ENCODE assay signal across 8 cellular contexts in genomic region chr4:75630174-75630931, GRCh38. TPM values are rescaled to one million over a fixed set of nuclear protein-coding genes. Genes with fewer than 3 reads are reported as not detected.
DNase-seq lines count a peak whose midpoint lies in the region; ATAC-seq and TF ChIP-seq lines count a peak whose summit lies in the region.

Gene CDKL2, minus strand, starts transcription at chr4:75630528. Its CDS starts 4,540 bp downstream, at chr4:75625988.

- peak; percentile 99 for ATAC-seq in GM19395 (IDR thresholded peaks at IDR 0.05; ENCODE audit: unreplicated experiment)
- peak; percentile 99 for ATAC-seq in HG03521 (IDR thresholded peaks at IDR 0.05; ENCODE audit: unreplicated experiment)

- H3K27ac Mint-ChIP-seq in glutamatergic neuron (ENCODE audit: unreplicated experiment) = no peak within 1 kb of the TSS

- POLR2A ChIA-PET in BJ (lab: Charles Lee) = no interaction called here

- H3K27me3 ChIP-seq in BJ (ENCODE audit: control insufficient read depth, insufficient read depth, low read length) = no peaks in the 10 kb centered on the region

- CTCF ChIA-PET in BJ (lab: Yijun Ruan, JAX) = interaction anchor here (0.5 to 1.1 kb wide), 2 partner anchors 71 to 213 kb away, joined by 3 read pairs; no protein-coding TSS in a partner anchor

- no peaks in the 10 kb centered on the region for H3K9me3 Mint-ChIP-seq in glutamatergic neuron (ENCODE audit: unreplicated experiment)

- peak within 1 kb of the TSS; percentile 92 for H3K4me3 Mint-ChIP-seq in glutamatergic neuron (ENCODE audit: unreplicated experiment)

- TF ChIP-seq CTCF in BJ (IDR thresholded peaks at IDR 0.05; ENCODE audit: insufficient read depth, low read depth, low read length) (no peak), glutamatergic neuron (IDR thresholded peaks at IDR 0.05; ENCODE audit: partially characterized antibody, unreplicated experiment) (no peak)

- H3K36me3 ChIP-seq in BJ (ENCODE audit: control insufficient read depth, insufficient read depth, low read length) = no peaks in the 10 kb centered on the region

- no peaks in the 10 kb centered on the region for H3K4me1 Mint-ChIP-seq in glutamatergic neuron (ENCODE audit: low read depth, unreplicated experiment)

- no peaks in the 10 kb centered on the region for H3K27me3 Mint-ChIP-seq in glutamatergic neuron (ENCODE audit: unreplicated experiment)

- peak within 1 kb of the TSS; percentile 43 for H3K27ac ChIP-seq in substantia nigra (ENCODE audit: low read depth, low read length, poor library complexity, severe bottlenecking)

- DNase-seq in BJ (ENCODE audit: low read depth) (no peak), RKO (ENCODE audit: low spot score) (peak; percentile 68), glutamatergic neuron (peak; percentile 87), occipital lobe (lab: John Stamatoyannopoulos, UW) (peak; percentile 80), substantia nigra (lab: John Stamatoyannopoulos, UW) (peak; percentile 7 to 95 (median 65))
- DNase-seq in activated naive CD4-positive, alpha-beta T cell treated with anti-CD3 and anti-CD28 coated beads, Interleukin-2, amount 50 U/mL, for 16 hours = peak; percentile 91

- peak within 1 kb of the TSS; percentile 50 for H3K4me3 ChIP-seq in BJ (ENCODE audit: low read depth, low read length)

- no peaks in the 10 kb centered on the region for H3K36me3 Mint-ChIP-seq in glutamatergic neuron (ENCODE audit: unreplicated experiment)

RNA-seq across cellular contexts. Expression of gene CDKL2, which starts in this region (rescaled TPM):
- 0.38 and 0.39 TPM in 2 replicates for polyA plus RNA-seq in BJ (2011; rRNA removed)
- 0.43 and 1.4 TPM in 2 replicates for polyA minus RNA-seq in BJ (2011; rRNA and poly(A)+ RNA removed)
- total RNA-seq in glutamatergic neuron (ENCODE audit: unreplicated experiment) (1.6 TPM), occipital lobe (59.4 TPM)

Comparison
In these comparisons a context has a peak if more than half of its experiments do, and no peak if none do; other contexts are left out.
1. RNA of gene CDKL2 (total RNA-seq): 59.4 TPM in occipital lobe (single experiment); 1.6 TPM in glutamatergic neuron (single experiment); every median in the first group is over 10 times any median in the second.